8 cellular contexts compared by ENCODE assay signal in genomic region chr10:22086730-22087364, GRCh38.
DNase-seq lines count a peak whose midpoint lies in the region; ATAC-seq and TF ChIP-seq lines count a peak whose summit lies in the region.

No MANE protein-coding gene starts in this region.

- TF ChIP-seq CTCF in BE2C (IDR thresholded peaks at IDR 0.05; ENCODE audit: low read depth, low read length) (no peak), cardiac fibroblast (IDR thresholded peaks at IDR 0.05; ENCODE audit: low read depth, low read length) (no peak)

- peak; percentile 47 for DNase-seq in BE2C
- DNase-seq in NCI-H2029 treated with DMSO at 0.1 percent for 48 hours (lab: John Stamatoyannopoulos, UW), result peak; percentile 54
- peak; percentile 86 to 87 for DNase-seq in cardiac fibroblast (ENCODE audit: low read depth in 2 of 2)
- DNase-seq in medulla oblongata (ENCODE audit: extremely low spot score), result peak; percentile 83
- no peak for DNase-seq in activated CD4-positive, alpha-beta T cell treated with anti-CD3 and anti-CD28 coated beads for 36 hours
- DNase-seq in activated CD8-positive, alpha-beta memory T cell treated with anti-CD3 and anti-CD28 coated beads, Interleukin-2, amount 10 ng/mL, durations not matched to agents 7 days and 5 days, result no peak
- no peak for DNase-seq in activated gamma-delta T cell treated with Interleukin-2 at 50 U/mL for 16 hours

- no peaks in the 10 kb centered on the region for H3K36me3 Mint-ChIP-seq in activated CD4-positive, alpha-beta T cell treated with anti-CD3 and anti-CD28 coated beads for 36 hours (ENCODE audit: low read depth)
- H3K36me3 Mint-ChIP-seq in activated CD8-positive, alpha-beta memory T cell treated with anti-CD3 and anti-CD28 coated beads, Interleukin-2, amount 10 ng/mL, durations not matched to agents 7 days and 5 days, result no peaks in the 10 kb centered on the region

- no peaks in the 10 kb centered on the region for H3K9me3 Mint-ChIP-seq in activated CD4-positive, alpha-beta T cell treated with anti-CD3 and anti-CD28 coated beads for 36 hours (ENCODE audit: low read depth)
- H3K9me3 Mint-ChIP-seq in activated CD8-positive, alpha-beta memory T cell treated with anti-CD3 and anti-CD28 coated beads, Interleukin-2, amount 10 ng/mL, durations not matched to agents 7 days and 5 days (ENCODE audit: low read depth), result no peaks in the 10 kb centered on the region

- H3K4me1 Mint-ChIP-seq in activated CD4-positive, alpha-beta T cell treated with anti-CD3 and anti-CD28 coated beads for 36 hours, result no peaks in the 10 kb centered on the region
- H3K4me1 Mint-ChIP-seq in activated CD8-positive, alpha-beta memory T cell treated with anti-CD3 and anti-CD28 coated beads, Interleukin-2, amount 10 ng/mL, durations not matched to agents 7 days and 5 days, result no peaks in the 10 kb centered on the region

- no peaks in the 10 kb centered on the region for H3K27me3 ChIP-seq in BE2C

- no peak overlapping the region for H3K27ac Mint-ChIP-seq in activated CD4-positive, alpha-beta T cell treated with anti-CD3 and anti-CD28 coated beads for 36 hours
- no peak overlapping the region for H3K27ac Mint-ChIP-seq in activated CD8-positive, alpha-beta memory T cell treated with anti-CD3 and anti-CD28 coated beads, Interleukin-2, amount 10 ng/mL, durations not matched to agents 7 days and 5 days

- CTCF ChIA-PET in activated CD4-positive, alpha-beta T cell treated with anti-CD3 and anti-CD28 coated beads for 36 hours (lab: Charles Lee), result interaction anchor here (1.2 kb wide), 1 partner anchor 36 kb away, joined by 3 read pairs; no protein-coding TSS in a partner anchor
- CTCF ChIA-PET in activated CD8-positive, alpha-beta memory T cell treated with anti-CD3 and anti-CD28 coated beads, Interleukin-2, amount 10 ng/mL, durations not matched to agents 7 days and 5 days (lab: Charles Lee), result no interaction called here

- no peak overlapping the region for H3K4me3 ChIP-seq in BE2C (ENCODE audit: low read depth, low read length)
- H3K4me3 ChIP-seq in cardiac fibroblast (replicated peaks in 1 of 2; ENCODE audit: low read depth in 2 of 2, low read length in 2 of 2), result no peak overlapping the region

- no peak for ATAC-seq in activated CD4-positive, alpha-beta T cell treated with anti-CD3 and anti-CD28 coated beads for 36 hours
- ATAC-seq in activated CD8-positive, alpha-beta memory T cell treated with anti-CD3 and anti-CD28 coated beads, Interleukin-2, amount 10 ng/mL, durations not matched to agents 7 days and 5 days, result no peak
- no peak for ATAC-seq in HG03159 (IDR thresholded peaks at IDR 0.05; ENCODE audit: unreplicated experiment)

- no peaks in the 10 kb centered on the region for H3K9me3 ChIP-seq in BE2C

- H3K36me3 ChIP-seq in BE2C, result no peaks in the 10 kb centered on the region

- POLR2A ChIA-PET in activated CD4-positive, alpha-beta T cell treated with anti-CD3 and anti-CD28 coated beads for 36 hours (lab: Charles Lee), result no interaction called here

- H3K4me1 ChIP-seq in BE2C, result no peaks in the 10 kb centered on the region

- H3K4me3 Mint-ChIP-seq in activated CD4-positive, alpha-beta T cell treated with anti-CD3 and anti-CD28 coated beads for 36 hours, result no peak overlapping the region
- no peak overlapping the region for H3K4me3 Mint-ChIP-seq in activated CD8-positive, alpha-beta memory T cell treated with anti-CD3 and anti-CD28 coated beads, Interleukin-2, amount 10 ng/mL, durations not matched to agents 7 days and 5 days

- peaks cover 24% of the 10 kb centered on the region for H3K27me3 Mint-ChIP-seq in activated CD4-positive, alpha-beta T cell treated with anti-CD3 and anti-CD28 coated beads for 36 hours
- peaks cover 5% of the 10 kb centered on the region for H3K27me3 Mint-ChIP-seq in activated CD8-positive, alpha-beta memory T cell treated with anti-CD3 and anti-CD28 coated beads, Interleukin-2, amount 10 ng/mL, durations not matched to agents 7 days and 5 days

- intact Hi-C loops in activated CD4-positive, alpha-beta T cell treated with anti-CD3 and anti-CD28 coated beads for 36 hours (cut with DNase I, micrococcal nuclease), result no loop called here

Comparison
In these comparisons a context has a peak if more than half of its experiments do, and no peak if none do; other contexts are left out.
1. DNase-seq: peak in BE2C (single experiment), NCI-H2029 treated with DMSO at 0.1 percent for 48 hours (single experiment), cardiac fibroblast (2 of 2) and medulla oblongata (single experiment); none in activated CD4-positive, alpha-beta T cell treated with anti-CD3 and anti-CD28 coated beads for 36 hours (single experiment), activated CD8-positive, alpha-beta memory T cell treated with anti-CD3 and anti-CD28 coated beads, Interleukin-2, amount 10 ng/mL, durations not matched to agents 7 days and 5 days (single experiment) and activated gamma-delta T cell treated with Interleukin-2 at 50 U/mL for 16 hours (single experiment).